Comparison of ENCODE assay signal across 25 cellular contexts in the genomic region with DNA sequence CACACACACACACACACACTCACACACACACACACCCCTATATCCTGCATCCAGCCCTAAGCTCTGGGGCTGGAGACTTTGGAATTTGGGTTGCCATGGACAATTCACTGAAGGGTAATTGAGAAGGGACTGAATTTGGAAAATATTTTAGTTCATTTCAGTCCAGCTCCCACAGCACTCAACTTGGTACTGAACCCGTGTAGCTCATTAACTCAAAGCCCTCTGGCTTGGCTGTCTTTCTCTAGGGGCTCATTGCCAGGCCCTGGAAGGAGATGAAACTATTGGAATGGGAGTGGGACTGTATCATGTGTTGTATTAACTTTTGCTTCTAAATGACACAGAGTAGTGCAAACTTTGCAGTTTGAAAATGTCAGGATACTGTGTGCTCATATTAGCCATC.
A peak's percentile ranks its signal among the peaks of the same experiment; 100 is the strongest.
DNase-seq lines count a peak whose midpoint lies in the region; ATAC-seq, FAIRE-seq and TF ChIP-seq lines count a peak whose summit lies in the region.
"Had no signal": no experiment of that assay in that cellular context is flagged by ENCODE, and none has a peak within 500 bp of the region (broad histone marks: within the 10 kb centered on the region; RNA-seq: fewer than 3 reads in every experiment).

No MANE protein-coding gene starts in this region.

- TF ChIP-seq POLR2A in GM12878 (IDR thresholded peaks at IDR 0.05; ENCODE audit: low read depth, low read length), result no peak

- in situ Hi-C loops in GM12878 (cut with MboI), result no loop called here

- TF ChIP-seq EP300 in GM12878 (IDR thresholded peaks at IDR 0.05; ENCODE audit: borderline replicate concordance in 1 of 2, control insufficient read depth in 1 of 2, low read depth in 2 of 2, low read length in 2 of 2), result no peak

- TF ChIP-seq CTCF in GM12878 (IDR thresholded peaks at IDR 0.05 in 2 of 3, conservative IDR thresholded peaks at IDR 0.05 in 1 of 3; ENCODE audit: control insufficient read depth in 2 of 3, extremely low read depth in 1 of 3, insufficient read depth in 1 of 3, low read depth in 3 of 3, low read length in 3 of 3) (no peak), CD14-positive monocyte (IDR thresholded peaks at IDR 0.05) (no peak), D721Med (IDR thresholded peaks at IDR 0.05; ENCODE audit: insufficient read depth, missing control alignments) (no peak)

- H3K4me1 ChIP-seq in GM12878 (ENCODE audit: control insufficient read depth, insufficient read depth, low read length), result peaks cover 22% of the 10 kb centered on the region
- H3K4me1 ChIP-seq: A549, BE2C, BLaER1, Caco-2 had no signal

- BruUV-seq in GM12878 (replicated peaks; lab: Mats Ljungman, UMichigan), result TSS peak; percentile 43

- WGBS in GM12878 (ENCODE audit: insufficient coverage, insufficient replicate concordance, low lambda C conversion rate, missing lambda C conversion rate), result 0% methylated on average over 1 of the region's 1 CpG

- no peak overlapping the region for H3K4me2 ChIP-seq in GM12878 (ENCODE audit: control insufficient read depth, insufficient read depth)
- H3K4me2 ChIP-seq: A549, BLaER1 had no signal

- no peaks in the 10 kb centered on the region for H3K9me3 ChIP-seq in GM12878 (replicated peaks; ENCODE audit: control insufficient read depth, insufficient read depth, low read length)
- H3K9me3 ChIP-seq: A549, BE2C, BLaER1, Caco-2 had no signal

- H3K36me3 ChIP-seq in GM12878 (ENCODE audit: control insufficient read depth in 2 of 2, insufficient read depth in 2 of 2, low read length in 1 of 2), result peaks cover 0 to 8% of the 10 kb centered on the region in 2 experiments; a peak in 2 of 4 replicates
- H3K36me3 ChIP-seq: BE2C, BLaER1 had no signal

- SMC1A ChIA-PET in GM12878 (lab: Charles Lee; ENCODE audit: uncharacterized antibody, unreplicated experiment), result interaction anchor here (1.1 to 1.3 kb wide), 2 partner anchors 12 to 71 kb away, joined by 3 to 4 read pairs; no protein-coding TSS in a partner anchor

- POLR2A ChIA-PET in GM12878 (lab: Charles Lee), result no interaction called here

- no peak for TF ChIP-seq RAD21 in GM12878 (IDR thresholded peaks at IDR 0.05; ENCODE audit: insufficient read depth, low read depth, low read length)

- H2AFZ ChIP-seq in GM12878 (ENCODE audit: control insufficient read depth, low read depth, low read length), result no peak overlapping the region

- FAIRE-seq in GM12878 (lab: Jason Lieb, UNC) (no peak), D721Med (lab: Jason Lieb, UNC) (no peak)
- FAIRE-seq: A549, GM12891, GM19239 had no signal

- intact Hi-C loops in GM12878 (cut with micrococcal nuclease; ENCODE audit: unreplicated experiment) (no loop called here), CD14-positive monocyte (cut with micrococcal nuclease) (no loop called here)

- H3K36me3 Mint-ChIP-seq in CD14-positive monocyte, result no peaks in the 10 kb centered on the region
- H3K36me3 Mint-ChIP-seq: CD8-positive, alpha-beta T cell had no signal

- no peaks in the 10 kb centered on the region for H3K79me2 ChIP-seq in GM12878 (ENCODE audit: control insufficient read depth, insufficient read depth, low read length)

- RAD21 ChIA-PET in GM12878 (lab: Charles Lee; ENCODE audit: unreplicated experiment), result interaction anchor here (0.8 kb wide), 1 partner anchor 157 kb away, joined by 3 read pairs; a partner anchor contains a TSS

- H3K27me3 Mint-ChIP-seq in CD14-positive monocyte (ENCODE audit: low read depth in 3 of 3), result peaks cover 1 to 7% (median 2%) of the 10 kb centered on the region in 3 donors
- H3K27me3 Mint-ChIP-seq: CD4-positive, alpha-beta T cell had no signal

- no peaks in the 10 kb centered on the region for H3K27me3 ChIP-seq in GM12878 (replicated peaks in 1 of 2; ENCODE audit: control insufficient read depth in 2 of 2, insufficient read depth in 2 of 2, low read length in 1 of 2)
- H3K27me3 ChIP-seq: BE2C, BLaER1 had no signal

- H3K9ac ChIP-seq in GM12878 (ENCODE audit: control insufficient read depth, insufficient read depth, low read length), result no peak overlapping the region
- H3K9ac ChIP-seq: BLaER1 had no signal

- CTCF ChIA-PET in GM12878 (lab: Yijun Ruan, JAX), result interaction anchor here (1.2 to 2.1 kb wide), 2 partner anchors 27 to 158 kb away, joined by 3 to 5 read pairs; no protein-coding TSS in a partner anchor

- no peak for ATAC-seq in GM12878
- ATAC-seq: A549; CD8-positive, alpha-beta T cell had no signal

- no peak overlapping the region for H3K27ac ChIP-seq in GM12878 (ENCODE audit: control insufficient read depth, insufficient read depth)
- H3K27ac ChIP-seq: 22Rv1, A549, BLaER1 had no signal

- H3K27ac Mint-ChIP-seq in CD14-positive monocyte, result no peak overlapping the region
- H3K27ac Mint-ChIP-seq: CD4-positive, alpha-beta T cell; CD8-positive, alpha-beta T cell had no signal

- peaks cover 5 to 24% (median 12%) of the 10 kb centered on the region in 7 donors for H3K9me3 Mint-ChIP-seq in CD14-positive monocyte
- H3K9me3 Mint-ChIP-seq: CD4-positive, alpha-beta T cell; CD8-positive, alpha-beta T cell had no signal

- no peaks in the 10 kb centered on the region for H3K4me1 Mint-ChIP-seq in CD14-positive monocyte

- DNase-seq in Ammon's horn (ENCODE audit: low spot score) (peak; percentile 54), GM12878 (ENCODE audit: low read depth, low spot score) (no peak), medulla oblongata (ENCODE audit: extremely low spot score) (peak; percentile 41), superior temporal gyrus (ENCODE audit: extremely low spot score) (peak; percentile 20), CD14-positive monocyte (ENCODE audit: low spot score) (no peak), D721Med (ENCODE audit: insufficient read length, low spot score) (no peak)
- DNase-seq in activated CD4-positive, alpha-beta T cell treated with anti-CD3 and anti-CD28 coated beads for 1 hour, result no peak
- DNase-seq: AML-193; BE2C; Caco-2; Calu3; CD4-positive, alpha-beta T cell; CD8-positive, alpha-beta T cell; DMS 273 treated with DMSO at 0.1 percent for 48 hours; DMS153; DMS53; DMS79; DND-41; EL; GDM1 had no signal

- no peak overlapping the region for H3K4me3 ChIP-seq in GM12878
- H3K4me3 ChIP-seq: A549, BLaER1 had no signal

- no peak overlapping the region for H3K4me3 Mint-ChIP-seq in CD14-positive monocyte
- H3K4me3 Mint-ChIP-seq: CD4-positive, alpha-beta T cell; CD8-positive, alpha-beta T cell had no signal

- no peaks in the 10 kb centered on the region for H4K20me1 ChIP-seq in GM12878 (ENCODE audit: control insufficient read depth, insufficient read depth)
- H4K20me1 ChIP-seq: BLaER1 had no signal

TF ChIP-seq in GM12878, 131 proteins besides CTCF, POLR2A, EP300 and RAD21:
- TF ChIP-seq CEBPB (IDR thresholded peaks at IDR 0.05; ENCODE audit: borderline replicate concordance in 1 of 2, low read depth in 2 of 2, low read length in 2 of 2) (no peak), HDGF (IDR thresholded peaks at IDR 0.05) (no peak), SREBF1 (IDR thresholded peaks at IDR 0.05; ENCODE audit: low read length) (no peak), NFXL1 (IDR thresholded peaks at IDR 0.05; ENCODE audit: borderline replicate concordance) (no peak), EGR1 (IDR thresholded peaks at IDR 0.05; ENCODE audit: borderline replicate concordance in 1 of 2, low read depth in 2 of 2, low read length in 2 of 2) (no peak)
- TF ChIP-seq, protein P1, sequence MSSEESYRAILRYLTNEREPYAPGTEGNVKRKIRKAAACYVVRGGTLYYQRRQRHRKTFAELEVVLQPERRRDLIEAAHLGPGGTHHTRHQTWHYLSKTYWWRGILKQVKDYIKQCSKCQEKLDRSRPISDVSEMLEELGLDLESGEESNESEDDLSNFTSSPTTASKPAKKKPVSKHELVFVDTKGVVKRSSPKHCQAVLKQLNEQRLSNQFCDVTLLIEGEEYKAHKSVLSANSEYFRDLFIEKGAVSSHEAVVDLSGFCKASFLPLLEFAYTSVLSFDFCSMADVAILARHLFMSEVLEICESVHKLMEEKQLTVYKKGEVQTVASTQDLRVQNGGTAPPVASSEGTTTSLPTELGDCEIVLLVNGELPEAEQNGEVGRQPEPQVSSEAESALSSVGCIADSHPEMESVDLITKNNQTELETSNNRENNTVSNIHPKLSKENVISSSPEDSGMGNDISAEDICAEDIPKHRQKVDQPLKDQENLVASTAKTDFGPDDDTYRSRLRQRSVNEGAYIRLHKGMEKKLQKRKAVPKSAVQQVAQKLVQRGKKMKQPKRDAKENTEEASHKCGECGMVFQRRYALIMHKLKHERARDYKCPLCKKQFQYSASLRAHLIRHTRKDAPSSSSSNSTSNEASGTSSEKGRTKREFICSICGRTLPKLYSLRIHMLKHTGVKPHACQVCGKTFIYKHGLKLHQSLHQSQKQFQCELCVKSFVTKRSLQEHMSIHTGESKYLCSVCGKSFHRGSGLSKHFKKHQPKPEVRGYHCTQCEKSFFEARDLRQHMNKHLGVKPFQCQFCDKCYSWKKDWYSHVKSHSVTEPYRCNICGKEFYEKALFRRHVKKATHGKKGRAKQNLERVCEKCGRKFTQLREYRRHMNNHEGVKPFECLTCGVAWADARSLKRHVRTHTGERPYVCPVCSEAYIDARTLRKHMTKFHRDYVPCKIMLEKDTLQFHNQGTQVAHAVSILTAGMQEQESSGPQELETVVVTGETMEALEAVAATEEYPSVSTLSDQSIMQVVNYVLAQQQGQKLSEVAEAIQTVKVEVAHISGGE (CRISPR knock-in tag; IDR thresholded peaks at IDR 0.05), result no peak
TF ChIP-seq in GM12878: peak in this region for 0.

Comparison
In these comparisons a context has a peak if more than half of its experiments do, and no peak if none do; other contexts are left out.
1. DNase-seq: peak in Ammon's horn (single experiment), medulla oblongata (single experiment) and superior temporal gyrus (single experiment); none in GM12878 (single experiment), activated CD4-positive, alpha-beta T cell treated with anti-CD3 and anti-CD28 coated beads for 1 hour (single experiment), CD14-positive monocyte (single experiment) and D721Med (single experiment).